Comparison of ENCODE assay signal across 19 cellular contexts in genomic region chr3:101900316-101900715, GRCh38. TPM values are rescaled to one million over a fixed set of nuclear protein-coding genes. Genes with fewer than 3 reads are reported as not detected.
DNase-seq lines count a peak whose midpoint lies in the region; ATAC-seq and TF ChIP-seq lines count a peak whose summit lies in the region.
"Had no signal": no experiment of that assay in that cellular context is flagged by ENCODE, and none has a peak within 500 bp of the region (broad histone marks: within the 10 kb centered on the region; RNA-seq: fewer than 3 reads in every experiment).

No MANE protein-coding gene starts in this region.

- H4K20me1 ChIP-seq in mammary epithelial cell (ENCODE audit: insufficient read depth, low read length) (no peaks in the 10 kb centered on the region), OCI-LY7 (ENCODE audit: insufficient read depth, low read length) (no peaks in the 10 kb centered on the region)

- POLR2A ChIA-PET in OCI-LY7 (lab: Charles Lee) = interaction anchor here (0.6 to 2.5 kb wide), 13 partner anchors 11 to 329 kb away, joined by 3 to 17 read pairs (median 4); partner anchors contain the start of genes CEP97 and NFKBIZ

- H3K4me3 ChIP-seq in mammary epithelial cell (replicated peaks in 1 of 3; ENCODE audit: insufficient read depth in 1 of 3, low read depth in 2 of 3, low read length in 3 of 3) (no peak overlapping the region), breast epithelium (no peak overlapping the region), OCI-LY7 (ENCODE audit: low read depth, low read length, poor library complexity, severe bottlenecking) (no peak overlapping the region)

- H3K36me3 ChIP-seq in mammary epithelial cell (ENCODE audit: insufficient read depth, low read length) = no peaks in the 10 kb centered on the region
- H3K36me3 ChIP-seq in breast epithelium = no peaks in the 10 kb centered on the region
- H3K36me3 ChIP-seq in OCI-LY7 (ENCODE audit: insufficient read depth, low read length) = peaks cover 16% of the 10 kb centered on the region; the same call in 1 of the 2 replicates

- no peaks in the 10 kb centered on the region for H3K9me2 ChIP-seq in OCI-LY7 (ENCODE audit: insufficient read depth, low read length)

- H3K4me1 ChIP-seq in mammary epithelial cell (ENCODE audit: insufficient read depth, low read length) (peaks cover 6% of the 10 kb centered on the region), breast epithelium (no peaks in the 10 kb centered on the region), OCI-LY7 (ENCODE audit: insufficient read depth, low read length, poor library complexity, severe bottlenecking) (peaks cover 68% of the 10 kb centered on the region)
- H3K4me1 ChIP-seq: Caco-2 had no signal

- no TSS peak for BruUV-seq in mammary epithelial cell (replicated peaks; lab: Mats Ljungman, UMichigan)
- BruUV-seq in OCI-LY7 (replicated peaks; lab: Mats Ljungman, UMichigan) = no TSS peak

- H3K4me2 ChIP-seq in mammary epithelial cell (ENCODE audit: insufficient read depth, low read depth, low read length) (no peak overlapping the region), OCI-LY7 (ENCODE audit: low read length) (peak overlapping the region; percentile 77; the same call in 1 of the 2 replicates)

- TF ChIP-seq CTCF in mammary epithelial cell (conservative IDR thresholded peaks at IDR 0.05 in 1 of 2, IDR thresholded peaks at IDR 0.05 in 1 of 2; ENCODE audit: extremely low read depth in 1 of 2, insufficient read depth in 1 of 2, low read depth in 1 of 2, low read length in 2 of 2) = no peak
- no peak for TF ChIP-seq CTCF in breast epithelium (IDR thresholded peaks at IDR 0.05)
- TF ChIP-seq CTCF in OCI-LY7 (conservative IDR thresholded peaks at IDR 0.05; ENCODE audit: low read length) = no peak

- H3K79me2 ChIP-seq in mammary epithelial cell (ENCODE audit: insufficient read depth, low read length) (no peaks in the 10 kb centered on the region), OCI-LY7 (ENCODE audit: insufficient read depth, low read depth, low read length) (no peaks in the 10 kb centered on the region)

- no peaks in the 10 kb centered on the region for H3K27me3 ChIP-seq in mammary epithelial cell (ENCODE audit: insufficient read depth, low read length)
- no peaks in the 10 kb centered on the region for H3K27me3 ChIP-seq in breast epithelium

- H3K9me3 ChIP-seq in mammary epithelial cell (replicated peaks; ENCODE audit: insufficient read depth, low read length) = no peaks in the 10 kb centered on the region
- H3K9me3 ChIP-seq in breast epithelium = no peaks in the 10 kb centered on the region
- peaks cover 20% of the 10 kb centered on the region for H3K9me3 ChIP-seq in OCI-LY7 (ENCODE audit: low read length)
- H3K9me3 ChIP-seq: Caco-2 had no signal

- dilution Hi-C loops in mammary epithelial cell (cut with HindIII; ENCODE audit: low sequenced_read_pairs) = no loop called here

- ATAC-seq in GM18517 (IDR thresholded peaks at IDR 0.05; ENCODE audit: unreplicated experiment) = no peak

- no peak overlapping the region for H3K9ac ChIP-seq in mammary epithelial cell (ENCODE audit: insufficient read depth, low read length)

- 88% methylated on average over 1 of the region's 1 CpG for WGBS in mammary epithelial cell (ENCODE audit: low coverage, missing lambda C conversion rate)

- CTCF ChIA-PET in mammary epithelial cell (lab: Charles Lee; ENCODE audit: low non-redundant PET) = no interaction called here
- CTCF ChIA-PET in OCI-LY7 (lab: Charles Lee; ENCODE audit: unreplicated experiment) = interaction anchor here (1.1 kb wide), 1 partner anchor 11 kb away, joined by 3 read pairs; no protein-coding TSS in a partner anchor

- no peak for TF ChIP-seq POLR2A in breast epithelium (IDR thresholded peaks at IDR 0.05)

- intact Hi-C loops in mammary epithelial cell (cut with micrococcal nuclease) = loop anchor here (5.0 to 10.0 kb wide), 2 partner anchors 154 to 257 kb away; no protein-coding TSS in a partner anchor
- intact Hi-C loops in breast epithelium (cut with DNase I; ENCODE audit: low total_unique reads) = no loop called here
- intact Hi-C loops in OCI-LY7 (cut with micrococcal nuclease; ENCODE audit: unreplicated experiment) = no loop called here

- H2AFZ ChIP-seq in mammary epithelial cell (ENCODE audit: low read depth, low read length) (no peak overlapping the region), OCI-LY7 (ENCODE audit: low read length) (peak overlapping the region; percentile 70)

- DNase-seq in mammary epithelial cell = peak; percentile 27
- no peak for DNase-seq in breast epithelium (ENCODE audit: low spot score in 2 of 2)
- no peak for DNase-seq in OCI-LY7 (ENCODE audit: low spot score)
- peak; percentile 60 for DNase-seq in kidney tubule cell (ENCODE audit: low spot score)
- no peak for DNase-seq in HuH-7 (ENCODE audit: low spot score)
- DNase-seq in activated naive CD4-positive, alpha-beta T cell (lab: John Stamatoyannopoulos, UW) = no peak
- no peak for DNase-seq in effector CD4-positive, alpha-beta T cell
- DNase-seq: Caco-2, H7, NCI-H1417, NCI-H1930, NCI-H2171 treated with DMSO at 0.1 percent for 48 hours, NCI-H510A, NCI-H82, RPMI8226, SW 1271 had no signal

- H3K27ac ChIP-seq in mammary epithelial cell (ENCODE audit: insufficient read depth, low read depth, low read length) (no peak overlapping the region), breast epithelium (no peak overlapping the region), OCI-LY7 (ENCODE audit: low read depth, low read length, poor library complexity, severe bottlenecking) (peak overlapping the region; percentile 98)
- H3K27ac ChIP-seq: 22Rv1, C4-2B had no signal

- in situ Hi-C loops in mammary epithelial cell (cut with MboI; ENCODE audit: low sequenced_read_pairs in 2 of 2) = no loop called here

RNA-seq across cellular contexts. Expression of gene NFKBIZ, which starts 51.0 kb away (rescaled TPM):
- total RNA-seq in mammary epithelial cell (10 to 100 TPM; 27.0 to 85.8 TPM), breast epithelium (100 to 1,000 TPM in 2 of 3 donors, 10 to 100 TPM in 1; 52.2 to 694 (median 243) TPM), OCI-LY7 (2022) (26.6 and 33.3 TPM in 2 replicates)
- 15.3 TPM for polyA plus RNA-seq in mammary epithelial cell
- 32.8 TPM for polyA minus RNA-seq in mammary epithelial cell
- 11.8 and 14.1 TPM in 2 replicates for total RNA-seq in OCI-LY7 (2014; rRNA removed; shearing (Covaris generic))

Comparison
In these comparisons a context has a peak if more than half of its experiments do, and no peak if none do; other contexts are left out.
1. DNase-seq: peak in mammary epithelial cell (single experiment) and kidney tubule cell (single experiment); none in breast epithelium (0 of 2), OCI-LY7 (single experiment), HuH-7 (single experiment), activated naive CD4-positive, alpha-beta T cell (0 of 4) and effector CD4-positive, alpha-beta T cell (single experiment).